Comparison of ENCODE assay signal across 24 cellular contexts in the genomic region with DNA sequence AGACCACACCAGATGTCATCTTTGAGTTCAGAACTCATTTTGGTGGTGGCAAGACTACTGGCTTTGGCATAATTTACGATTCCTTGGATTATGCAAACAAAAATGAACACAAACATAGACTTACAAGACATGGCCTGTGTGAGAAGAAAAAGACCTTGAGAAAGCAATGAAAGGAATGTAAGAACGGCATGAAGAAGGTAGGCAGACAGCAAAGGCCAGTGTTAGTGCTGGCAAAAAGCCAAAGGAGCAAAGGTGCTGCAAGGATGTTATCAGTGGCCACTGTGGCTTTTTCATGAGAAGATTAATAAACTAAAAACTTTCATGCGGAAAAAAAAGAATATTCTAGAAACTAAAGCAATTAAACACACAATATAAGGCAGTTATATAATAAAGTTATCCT.
"Had no signal": no experiment of that assay in that cellular context is flagged by ENCODE, and none has a peak within 500 bp of the region (broad histone marks: within the 10 kb centered on the region; RNA-seq: fewer than 3 reads in every experiment).

No MANE protein-coding gene starts in this region.

- DNase-seq: effector memory CD8-positive, alpha-beta T cell; esophagus squamous epithelium; foreskin fibroblast; head of caudate nucleus; hypothalamus; islet precursor cell; left ventricle myocardium inferior; lower lobe of right lung; mesenchymal stem cell; naive B cell; psoas muscle; retina; stimulated activated CD4-positive, alpha-beta T cell treated with anti-CD3 and anti-CD28 coated beads, Interleukin-2, amount 100 ng/mL, for 24 hours; stimulated activated CD4-positive, alpha-beta T cell treated with anti-CD3 and anti-CD28 coated beads, Interleukin-4, amount 100 ng/mL, for 4 hours; stimulated activated naive CD4-positive, alpha-beta T cell; thyroid gland; upper lobe of left lung had no signal

- H3K4me1 ChIP-seq: esophagus squamous epithelium, left ventricle myocardium inferior, lower lobe of right lung, parathyroid adenoma, psoas muscle, suprapubic skin, upper lobe of left lung, vagina had no signal

- H3K27me3 Mint-ChIP-seq: dendritic cell treated with granulocyte-macrophage colony-stimulating factor and Interleukin-4, amounts not matched to agents 40 ng/mL and 50 ng/mL, for 4 days; effector memory CD8-positive, alpha-beta T cell; naive B cell had no signal

- H3K4me3 ChIP-seq: esophagus squamous epithelium, left ventricle myocardium inferior, lower lobe of right lung, psoas muscle, suprapubic skin, thyroid gland, upper lobe of left lung, vagina had no signal

- H3K9me3 ChIP-seq: esophagus squamous epithelium, left ventricle myocardium inferior, lower lobe of right lung, psoas muscle, suprapubic skin, thyroid gland, upper lobe of left lung, vagina had no signal

- H3K9me3 Mint-ChIP-seq: dendritic cell treated with granulocyte-macrophage colony-stimulating factor and Interleukin-4, amounts not matched to agents 40 ng/mL and 50 ng/mL, for 4 days; effector memory CD8-positive, alpha-beta T cell; naive B cell; nephron had no signal

- ATAC-seq: effector memory CD8-positive, alpha-beta T cell; lower lobe of right lung; psoas muscle; sciatic nerve had no signal

- H3K27ac Mint-ChIP-seq: dendritic cell treated with granulocyte-macrophage colony-stimulating factor and Interleukin-4, amounts not matched to agents 40 ng/mL and 50 ng/mL, for 4 days; effector memory CD8-positive, alpha-beta T cell had no signal

- H3K4me1 Mint-ChIP-seq: nephron had no signal

- H3K4me3 Mint-ChIP-seq: dendritic cell treated with granulocyte-macrophage colony-stimulating factor and Interleukin-4, amounts not matched to agents 40 ng/mL and 50 ng/mL, for 4 days; effector memory CD8-positive, alpha-beta T cell; naive B cell; nephron had no signal

- H3K27ac ChIP-seq: esophagus squamous epithelium, left ventricle myocardium inferior, lower lobe of right lung, parathyroid adenoma, psoas muscle, suprapubic skin, thyroid gland, upper lobe of left lung, vagina had no signal

- FAIRE-seq: colon had no signal

- H2AFZ ChIP-seq: parathyroid adenoma had no signal

- H3K27me3 ChIP-seq: esophagus squamous epithelium, suprapubic skin, thyroid gland, upper lobe of left lung, vagina had no signal

- H3K9ac ChIP-seq: parathyroid adenoma had no signal
